Comparison of ENCODE assay signal across 8 cellular contexts in genomic region chr2:182867411-182868048, GRCh38. TPM values are rescaled to one million over a fixed set of nuclear protein-coding genes. Genes with fewer than 3 reads are reported as not detected.
A peak's percentile ranks its signal among the peaks of the same experiment; 100 is the strongest.
DNase-seq lines count a peak whose midpoint lies in the region; ATAC-seq and TF ChIP-seq lines count a peak whose summit lies in the region.

No MANE protein-coding gene starts in this region.

- H2AFZ ChIP-seq in Loucy (ENCODE audit: low read length) (peak overlapping the region; percentile 64), neural progenitor cell (replicated peaks) (peak overlapping the region; percentile 40)

- H3K36me3 Mint-ChIP-seq in neural progenitor cell, result peaks cover 1% of the 10 kb centered on the region
- no peaks in the 10 kb centered on the region for H3K36me3 Mint-ChIP-seq in effector memory CD8-positive, alpha-beta T cell (ENCODE audit: insufficient read depth)

- H3K27me3 Mint-ChIP-seq in neural progenitor cell (ENCODE audit: insufficient read depth, low read depth), result peaks cover 8% of the 10 kb centered on the region
- peaks cover 84 to 93% of the 10 kb centered on the region in 2 donors for H3K27me3 Mint-ChIP-seq in effector memory CD8-positive, alpha-beta T cell

- H3K4me1 ChIP-seq in Loucy (ENCODE audit: insufficient read depth, low read length, poor library complexity, severe bottlenecking) (peaks cover 6% of the 10 kb centered on the region), neural progenitor cell (peaks cover 50% of the 10 kb centered on the region)

- no peaks in the 10 kb centered on the region for H3K79me2 ChIP-seq in Loucy (ENCODE audit: insufficient read depth, low read length)
- H3K79me2 ChIP-seq in neural progenitor cell (ENCODE audit: low read depth), result peaks cover 38% of the 10 kb centered on the region

- H3K27ac Mint-ChIP-seq in neural progenitor cell, result peak overlapping the region; percentile 74
- H3K27ac Mint-ChIP-seq in effector memory CD8-positive, alpha-beta T cell, result no peak overlapping the region

- H3K36me3 ChIP-seq in Loucy (ENCODE audit: insufficient read depth, low read length) (no peaks in the 10 kb centered on the region), neural progenitor cell (no peaks in the 10 kb centered on the region)

- no peaks in the 10 kb centered on the region for H3F3A ChIP-seq in Loucy (ENCODE audit: low read depth)
- peaks cover 33% of the 10 kb centered on the region for H3F3A ChIP-seq in neural progenitor cell (ENCODE audit: low read depth)

- peak overlapping the region; percentile 50 for H3K4me3 ChIP-seq in AG09309 (ENCODE audit: control insufficient read depth, low read depth, low read length)
- no peak overlapping the region for H3K4me3 ChIP-seq in Loucy (ENCODE audit: low read length, poor library complexity, severe bottlenecking)
- peak overlapping the region; percentile 41 for H3K4me3 ChIP-seq in epithelial cell of proximal tubule (ENCODE audit: low read depth, low read length)
- peak overlapping the region; percentile 66 for H3K4me3 ChIP-seq in neural progenitor cell

- H3K4me3 Mint-ChIP-seq in neural progenitor cell, result peak overlapping the region; percentile 88
- H3K4me3 Mint-ChIP-seq in effector memory CD8-positive, alpha-beta T cell, result peak overlapping the region in 1 of 2 donors; percentile 5

- H3K9ac ChIP-seq in Loucy (ENCODE audit: low read depth, low read length, poor library complexity, severe bottlenecking) (no peak overlapping the region), neural progenitor cell (no peak overlapping the region)

- H3K4me1 Mint-ChIP-seq in neural progenitor cell, result peaks cover 60% of the 10 kb centered on the region
- peaks cover 4 to 10% of the 10 kb centered on the region in 2 donors for H3K4me1 Mint-ChIP-seq in effector memory CD8-positive, alpha-beta T cell (ENCODE audit: low read depth in 2 of 2)

- ATAC-seq in HG02973 (IDR thresholded peaks at IDR 0.05; ENCODE audit: unreplicated experiment), result no peak
- ATAC-seq in GM21619 (IDR thresholded peaks at IDR 0.05; ENCODE audit: unreplicated experiment), result no peak
- ATAC-seq in effector memory CD8-positive, alpha-beta T cell (replicated peaks), result no peak

- TF ChIP-seq CTCF in AG09309 (IDR thresholded peaks at IDR 0.05; ENCODE audit: control insufficient read depth, insufficient read depth, low read depth, low read length, missing control alignments) (no peak), Loucy (conservative IDR thresholded peaks at IDR 0.05; ENCODE audit: low read length) (no peak), epithelial cell of proximal tubule (conservative IDR thresholded peaks at IDR 0.05; ENCODE audit: low read depth, low read length) (no peak), neural progenitor cell (IDR thresholded peaks at IDR 0.05) (no peak)

- no peak for DNase-seq in AG09309 (ENCODE audit: low read depth)
- DNase-seq in epithelial cell of proximal tubule (ENCODE audit: low read depth), result no peak
- peak; percentile 51 for DNase-seq in neural progenitor cell (ENCODE audit: low spot score)
- DNase-seq in CD1c-positive myeloid dendritic cell (ENCODE audit: extremely low spot score), result no peak
- DNase-seq in effector memory CD8-positive, alpha-beta T cell, result no peak

- peaks cover 2% of the 10 kb centered on the region for H3K9me3 Mint-ChIP-seq in neural progenitor cell
- peaks cover 0 to 1% of the 10 kb centered on the region in 2 donors for H3K9me3 Mint-ChIP-seq in effector memory CD8-positive, alpha-beta T cell

- H3K27ac ChIP-seq in neural progenitor cell, result peak overlapping the region; percentile 90

- H4K20me1 ChIP-seq in Loucy (ENCODE audit: insufficient read depth, low read length, poor library complexity, severe bottlenecking) (no peaks in the 10 kb centered on the region), neural progenitor cell (ENCODE audit: low read depth) (peaks cover 14% of the 10 kb centered on the region)

- H3K27me3 ChIP-seq in Loucy (ENCODE audit: insufficient read depth, low read length, poor library complexity, severe bottlenecking), result no peaks in the 10 kb centered on the region
- no peaks in the 10 kb centered on the region for H3K27me3 ChIP-seq in neural progenitor cell

- H3K4me2 ChIP-seq in Loucy (ENCODE audit: low read depth, low read length, poor library complexity, severe bottlenecking), result no peak overlapping the region
- H3K4me2 ChIP-seq in neural progenitor cell, result peak overlapping the region; percentile 84

- H3K9me2 ChIP-seq in Loucy (replicated peaks; ENCODE audit: low read depth, low read length), result no peaks in the 10 kb centered on the region

- no peaks in the 10 kb centered on the region for H3K9me3 ChIP-seq in Loucy (ENCODE audit: insufficient read depth, low read depth, low read length)
- H3K9me3 ChIP-seq in neural progenitor cell (ENCODE audit: low read depth), result no peaks in the 10 kb centered on the region

RNA-seq across cellular contexts. Expression of gene FRZB, which starts 1.1 kb away (rescaled TPM):
- total RNA-seq in epithelial cell of proximal tubule (0.07 TPM in 1 of 2 replicates, not detected in the other), neural progenitor cell (ENCODE audit: low replicate concordance) (69.0 and 72.8 TPM in 2 replicates)

Comparison
In these comparisons a context has a peak if more than half of its experiments do, and no peak if none do; other contexts are left out.
1. RNA of gene FRZB, which starts 1.1 kb away (total RNA-seq): 69.0 to 72.8 TPM in neural progenitor cell; 0.07 TPM in epithelial cell of proximal tubule; every median in the first group is over 10 times any median in the second.